Comparison of ENCODE assay signal across 16 cellular contexts in the genomic region with DNA sequence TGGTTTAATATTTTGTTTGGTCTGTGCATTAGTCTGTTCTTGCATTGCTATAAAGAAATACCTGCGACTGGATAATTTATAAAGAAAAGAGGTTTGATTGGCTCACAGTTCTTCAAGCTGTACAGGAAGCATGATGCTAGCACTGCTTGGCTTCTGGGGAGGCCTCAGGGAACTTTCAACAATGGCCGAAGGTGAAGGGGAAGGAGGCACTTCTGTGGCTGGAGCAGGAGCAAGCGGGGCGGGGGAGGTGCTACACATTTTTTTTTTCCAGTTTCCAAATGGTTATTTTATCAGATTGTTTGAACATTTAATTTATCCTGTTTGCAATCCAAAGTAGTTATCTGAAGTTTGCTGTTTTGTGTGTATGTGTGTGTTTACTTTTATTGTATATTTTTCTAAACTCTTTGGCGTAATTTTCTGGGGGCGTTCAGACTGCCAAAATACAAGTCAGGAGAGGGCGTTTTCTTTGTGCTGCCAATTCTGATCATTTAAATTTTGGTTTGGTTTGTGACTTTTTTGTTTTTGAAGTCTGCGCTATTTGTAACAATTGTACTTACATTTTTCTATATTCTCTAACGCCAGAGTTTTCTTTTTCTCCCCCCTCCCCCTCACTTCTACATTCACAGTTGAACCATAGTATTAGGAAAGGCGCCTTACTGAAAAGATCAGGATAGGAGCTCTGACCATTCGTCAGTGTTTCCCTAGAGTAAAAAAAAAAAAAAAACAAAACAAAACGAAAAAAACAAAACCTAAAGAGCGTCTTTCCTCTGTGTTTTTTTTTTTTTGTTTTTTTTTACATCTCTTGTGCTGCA.
"Had no signal": no experiment of that assay in that cellular context is flagged by ENCODE, and none has a peak within 500 bp of the region (broad histone marks: within the 10 kb centered on the region; RNA-seq: fewer than 3 reads in every experiment).

No MANE protein-coding gene starts in this region.

- ATAC-seq: left lung, pancreas had no signal

- H3K27ac ChIP-seq: brain microvascular endothelial cell, foreskin keratinocyte, left lung, pancreas, tibial artery, uterus, VCaP had no signal

- H3K9me3 Mint-ChIP-seq: activated naive CD4-positive, alpha-beta T cell treated with anti-CD3 and anti-CD28 coated beads, Interleukin-2, amount 50 U/mL, for 24 hours had no signal

- H3K4me3 ChIP-seq: left lung, pancreas had no signal

- H3K27me3 Mint-ChIP-seq: activated naive CD4-positive, alpha-beta T cell treated with anti-CD3 and anti-CD28 coated beads, Interleukin-2, amount 50 U/mL, for 24 hours had no signal

- H3K4me1 ChIP-seq: left lung, pancreas, tibial artery, uterus had no signal

- H3K9me3 ChIP-seq: left lung, pancreas, tibial artery, uterus had no signal

- FAIRE-seq: pancreas had no signal

- H3K36me3 ChIP-seq: brain microvascular endothelial cell, left lung, pancreas, tibial artery, uterus had no signal

- DNase-seq: activated CD4-positive, alpha-beta T cell treated with anti-CD3 and anti-CD28 coated beads for 4 hours; activated CD8-positive, alpha-beta memory T cell treated with anti-CD3 and anti-CD28 coated beads for 24 hours; activated effector memory CD4-positive, alpha-beta T cell treated with Interleukin-2 at 50 U/mL for 16 hours; amygdala; brain microvascular endothelial cell; cerebellar nuclear complex; dermis blood vessel endothelial cell; foreskin keratinocyte; islet precursor cell; left lung; pancreas; stimulated activated CD4-positive, alpha-beta T cell treated with anti-CD3 and anti-CD28 coated beads, Interleukin-4, amount 100 ng/mL, for 24 hours; tibial artery; uterus had no signal

- H3K27me3 ChIP-seq: brain microvascular endothelial cell, uterus had no signal
